In genomic region chr3:160291290-160291908, GRCh38 we compare ENCODE assay signal across 1 cellular context.
TF ChIP-seq lines count a peak whose summit lies in the region.

No MANE protein-coding gene starts in this region.

TF ChIP-seq in HepG2, 621 proteins besides CTCF, POLR2A, EP300 and RAD21 (continued from another document and continues in another):
- TF ChIP-seq ZBTB40 (IDR thresholded peaks at IDR 0.05): no peak
- no peak for TF ChIP-seq ZBTB40 (CRISPR knock-in tag; IDR thresholded peaks at IDR 0.05)
- TF ChIP-seq ZKSCAN8 (CRISPR knock-in tag; IDR thresholded peaks at IDR 0.05; ENCODE audit: borderline replicate concordance): no peak
- TF ChIP-seq ZNF652 (CRISPR knock-in tag; IDR thresholded peaks at IDR 0.05; ENCODE audit: borderline replicate concordance, low read depth): peak; percentile 40; the same call in 1 of the 2 replicates
- TF ChIP-seq IRF1 (CRISPR knock-in tag; IDR thresholded peaks at IDR 0.05; ENCODE audit: low read depth): no peak
- peak; percentile 61; the same call in 1 of the 2 replicates for TF ChIP-seq GATAD2A (CRISPR knock-in tag; IDR thresholded peaks at IDR 0.05)
- TF ChIP-seq JDP2 (CRISPR knock-in tag; IDR thresholded peaks at IDR 0.05; ENCODE audit: borderline replicate concordance): no peak
- TF ChIP-seq KDM1A (CRISPR knock-in tag; IDR thresholded peaks at IDR 0.05): no peak
- TF ChIP-seq SIX1 (CRISPR knock-in tag; IDR thresholded peaks at IDR 0.05; ENCODE audit: borderline replicate concordance): no peak
- TF ChIP-seq PCBP1 (IDR thresholded peaks at IDR 0.05; ENCODE audit: borderline replicate concordance, low read depth, low read length): no peak
- TF ChIP-seq FOXO4 (CRISPR knock-in tag; conservative IDR thresholded peaks at IDR 0.05): no peak
- TF ChIP-seq ATF1 (CRISPR knock-in tag; IDR thresholded peaks at IDR 0.05): no peak
- TF ChIP-seq KMT2A (CRISPR knock-in tag; IDR thresholded peaks at IDR 0.05): no peak
- no peak for TF ChIP-seq RBM39 (IDR thresholded peaks at IDR 0.05; ENCODE audit: low read depth, low read length, poor library complexity, severe bottlenecking)
- peak; percentile 67; the same call in 1 of the 2 replicates for TF ChIP-seq ZNF644 (CRISPR knock-in tag; IDR thresholded peaks at IDR 0.05; ENCODE audit: low read depth)
- TF ChIP-seq ZNF576 (CRISPR knock-in tag; IDR thresholded peaks at IDR 0.05): no peak
- TF ChIP-seq PRDM15 (CRISPR knock-in tag; IDR thresholded peaks at IDR 0.05): no peak
- TF ChIP-seq TAF1 (CRISPR knock-in tag; IDR thresholded peaks at IDR 0.05): no peak
- no peak for TF ChIP-seq RARA (CRISPR knock-in tag; IDR thresholded peaks at IDR 0.05)
- TF ChIP-seq NCOA5 (CRISPR knock-in tag; IDR thresholded peaks at IDR 0.05): no peak
- no peak for TF ChIP-seq ZC3H4 (CRISPR knock-in tag; IDR thresholded peaks at IDR 0.05; ENCODE audit: borderline replicate concordance)
- TF ChIP-seq CBFB (CRISPR knock-in tag; IDR thresholded peaks at IDR 0.05): no peak
- TF ChIP-seq HMG20A (CRISPR knock-in tag; IDR thresholded peaks at IDR 0.05; ENCODE audit: borderline replicate concordance): peak; percentile 60; the same call in 1 of the 2 replicates
- TF ChIP-seq NFIB (CRISPR knock-in tag; IDR thresholded peaks at IDR 0.05; ENCODE audit: borderline replicate concordance): no peak
- TF ChIP-seq ZNF451 (CRISPR knock-in tag; IDR thresholded peaks at IDR 0.05): no peak
- TF ChIP-seq ZNF883 (CRISPR knock-in tag; IDR thresholded peaks at IDR 0.05; ENCODE audit: not compliant biosample characterization): no peak
- no peak for TF ChIP-seq DRAP1 (CRISPR knock-in tag; IDR thresholded peaks at IDR 0.05)
- TF ChIP-seq PHF8 (CRISPR knock-in tag; IDR thresholded peaks at IDR 0.05): no peak
- TF ChIP-seq ZBTB39 (CRISPR knock-in tag; IDR thresholded peaks at IDR 0.05): no peak
- peak; percentile 58; the same call in 1 of the 2 replicates for TF ChIP-seq NCOR1 (IDR thresholded peaks at IDR 0.05; ENCODE audit: borderline replicate concordance, low read length)
- no peak for TF ChIP-seq ZNF775 (CRISPR knock-in tag; IDR thresholded peaks at IDR 0.05; ENCODE audit: borderline replicate concordance)
- no peak for TF ChIP-seq ZNF747 (CRISPR knock-in tag; IDR thresholded peaks at IDR 0.05; ENCODE audit: borderline replicate concordance)
- TF ChIP-seq IRF2 (CRISPR knock-in tag; IDR thresholded peaks at IDR 0.05): no peak
- TF ChIP-seq TBL1XR1 (IDR thresholded peaks at IDR 0.05; ENCODE audit: borderline replicate concordance, low read length, partially characterized antibody): no peak
- TF ChIP-seq KDM5A (IDR thresholded peaks at IDR 0.05; ENCODE audit: borderline replicate concordance, low read length): no peak
- TF ChIP-seq CEBPZ (IDR thresholded peaks at IDR 0.05; ENCODE audit: low read length): no peak
- no peak for TF ChIP-seq SOX6 (IDR thresholded peaks at IDR 0.05)
- peak; percentile 39; the same call in 1 of the 2 replicates for TF ChIP-seq SOX6 (CRISPR knock-in tag; IDR thresholded peaks at IDR 0.05)
- TF ChIP-seq MTERF4 (CRISPR knock-in tag; IDR thresholded peaks at IDR 0.05): no peak
- no peak for TF ChIP-seq ONECUT2 (CRISPR knock-in tag; IDR thresholded peaks at IDR 0.05)
